Comparison of ENCODE assay signal across 8 cellular contexts in genomic region chr20:19974621-19975435, GRCh38. TPM values are rescaled to one million over a fixed set of nuclear protein-coding genes. Genes with fewer than 3 reads are reported as not detected.
DNase-seq lines count a peak whose midpoint lies in the region; ATAC-seq and TF ChIP-seq lines count a peak whose summit lies in the region.

No MANE protein-coding gene starts in this region.

- peak; percentile 95 for DNase-seq in GM04503 (ENCODE audit: low read depth)
- DNase-seq in NOMO-1 treated with dmso at 0.1 percent for 144 hours (lab: John Stamatoyannopoulos, UW; ENCODE audit: unreplicated experiment), result peak; percentile 76
- peak; percentile 76 for DNase-seq in epithelial cell of proximal tubule (ENCODE audit: low read depth)
- peak; percentile 94 to 95 for DNase-seq in aorta
- DNase-seq in MM.1S, result no peak
- DNase-seq in WERI-Rb-1, result no peak

- H3K36me3 ChIP-seq in mucosa of rectum (ENCODE audit: control insufficient read depth in 2 of 2, insufficient read depth in 2 of 2, low read length in 2 of 2) (peaks cover 29 to 47% of the 10 kb centered on the region in 2 donors), aorta (ENCODE audit: control insufficient read depth in 1 of 2, insufficient read depth in 2 of 2, low read length in 1 of 2) (peaks cover 0 to under 1% of the 10 kb centered on the region in 2 donors), MM.1S (replicated peaks; ENCODE audit: insufficient read depth, low read length) (no peaks in the 10 kb centered on the region), WERI-Rb-1 (no peaks in the 10 kb centered on the region)

- no peak overlapping the region for H3K4me2 ChIP-seq in MM.1S (ENCODE audit: low read depth, low read length)

- no peaks in the 10 kb centered on the region for H3K9me3 ChIP-seq in mucosa of rectum (ENCODE audit: control insufficient read depth in 2 of 2, low read length in 2 of 2)
- no peaks in the 10 kb centered on the region for H3K9me3 ChIP-seq in aorta (ENCODE audit: control insufficient read depth, low read length)
- H3K9me3 ChIP-seq in MM.1S (replicated peaks; ENCODE audit: insufficient read depth, low read length), result no peaks in the 10 kb centered on the region
- H3K9me3 ChIP-seq in WERI-Rb-1 (ENCODE audit: severe bottlenecking), result no peaks in the 10 kb centered on the region

- no peaks in the 10 kb centered on the region; the same call in 1 of the 2 replicates for H4K20me1 ChIP-seq in MM.1S (ENCODE audit: insufficient read depth, low read length)

- 0 to 3% methylated on average over 44 of the region's 44 CpGs for WGBS in aorta, 2 donors

- H3K4me1 ChIP-seq in mucosa of rectum (ENCODE audit: control insufficient read depth in 2 of 2, insufficient read depth in 2 of 2, low read length in 2 of 2), result peaks cover 8 to 18% of the 10 kb centered on the region in 2 donors
- H3K4me1 ChIP-seq in aorta (ENCODE audit: control insufficient read depth in 1 of 2, insufficient read depth in 2 of 2, low read length in 2 of 2), result peaks cover 4 to 5% of the 10 kb centered on the region in 2 donors
- H3K4me1 ChIP-seq in MM.1S (ENCODE audit: low read length), result peaks cover 5% of the 10 kb centered on the region; the same call in 1 of the 2 replicates

- intact Hi-C loops in aorta (cut with DNase I), result loop anchor here (2.0 to 5.0 kb wide), 2 partner anchors 30 to 88 kb away; no protein-coding TSS in a partner anchor

- ATAC-seq in aorta (ENCODE audit: low FRiP score) (peak; percentile 92), GM18861 (IDR thresholded peaks at IDR 0.05; ENCODE audit: unreplicated experiment) (no peak)

- H3F3A ChIP-seq in MM.1S (ENCODE audit: insufficient read depth, low read length), result no peaks in the 10 kb centered on the region

- H3K4me3 ChIP-seq in epithelial cell of proximal tubule (ENCODE audit: low read depth, low read length) (peak overlapping the region; percentile 76), mucosa of rectum (ENCODE audit: low read length in 2 of 2) (peak overlapping the region; percentile 57 to 60), aorta (ENCODE audit: low read length in 2 of 2) (peak overlapping the region; percentile 35 to 79), MM.1S (ENCODE audit: low read length) (no peak overlapping the region), WERI-Rb-1 (ENCODE audit: low read depth, low read length) (no peak overlapping the region)

- H3K27me3 ChIP-seq in mucosa of rectum (ENCODE audit: control insufficient read depth in 2 of 2, insufficient read depth in 2 of 2, low read length in 2 of 2) (no peaks in the 10 kb centered on the region), aorta (ENCODE audit: control insufficient read depth in 1 of 2, insufficient read depth in 2 of 2, low read length in 1 of 2) (no peaks in the 10 kb centered on the region), MM.1S (replicated peaks; ENCODE audit: insufficient read depth, low read length) (peaks cover 82% of the 10 kb centered on the region), WERI-Rb-1 (ENCODE audit: insufficient read depth, low read depth, severe bottlenecking) (no peaks in the 10 kb centered on the region)

- H3K9ac ChIP-seq in mucosa of rectum (ENCODE audit: low read depth in 1 of 2, low read length in 2 of 2) (peak overlapping the region in 1 of 2 donors; percentile 53), MM.1S (ENCODE audit: low read length) (no peak overlapping the region)

- TF ChIP-seq CTCF in epithelial cell of proximal tubule (conservative IDR thresholded peaks at IDR 0.05; ENCODE audit: low read depth, low read length) (no peak), MM.1S (IDR thresholded peaks at IDR 0.05; ENCODE audit: low read length) (no peak), WERI-Rb-1 (IDR thresholded peaks at IDR 0.05; ENCODE audit: low read depth, low read length) (no peak)

- no peaks in the 10 kb centered on the region for H3K9me2 ChIP-seq in MM.1S (replicated peaks; ENCODE audit: insufficient read depth, low read length)

- no peaks in the 10 kb centered on the region for H3K79me2 ChIP-seq in MM.1S (ENCODE audit: low read length)

- H2AFZ ChIP-seq in MM.1S (ENCODE audit: low read length), result no peak overlapping the region

- peak overlapping the region; percentile 76 to 80 for H3K27ac ChIP-seq in mucosa of rectum (ENCODE audit: low read depth in 2 of 2, low read length in 2 of 2)
- peak overlapping the region; percentile 96 to 97 for H3K27ac ChIP-seq in aorta (ENCODE audit: low read depth in 1 of 2, low read length in 2 of 2)
- no peak overlapping the region for H3K27ac ChIP-seq in MM.1S (ENCODE audit: low read length)
- no peak overlapping the region for H3K27ac ChIP-seq in WERI-Rb-1

RNA-seq across cellular contexts. Expression of gene NAA20, which starts 42.3 kb away (rescaled TPM):
- total RNA-seq in epithelial cell of proximal tubule (41.8 and 59.1 TPM in 2 replicates), aorta (10 to 100 TPM; 38.1 to 40.6 TPM)
- 10 to 100 TPM; 56.0 to 69.5 TPM for polyA plus RNA-seq in aorta

Comparison
In these comparisons a context has a peak if more than half of its experiments do, and no peak if none do; other contexts are left out.
1. DNase-seq: peak in GM04503 (single experiment), NOMO-1 treated with dmso at 0.1 percent for 144 hours (single experiment), epithelial cell of proximal tubule (single experiment) and aorta (2 of 2); none in MM.1S (single experiment) and WERI-Rb-1 (single experiment).
2. H3K4me3 ChIP-seq: peak in epithelial cell of proximal tubule (single experiment), mucosa of rectum (2 of 2) and aorta (2 of 2); none in MM.1S (single experiment) and WERI-Rb-1 (single experiment).
3. H3K27ac ChIP-seq: peak in mucosa of rectum (2 of 2) and aorta (2 of 2); none in MM.1S (single experiment) and WERI-Rb-1 (single experiment).